1 cellular context compared by ENCODE assay signal in the genomic region with DNA sequence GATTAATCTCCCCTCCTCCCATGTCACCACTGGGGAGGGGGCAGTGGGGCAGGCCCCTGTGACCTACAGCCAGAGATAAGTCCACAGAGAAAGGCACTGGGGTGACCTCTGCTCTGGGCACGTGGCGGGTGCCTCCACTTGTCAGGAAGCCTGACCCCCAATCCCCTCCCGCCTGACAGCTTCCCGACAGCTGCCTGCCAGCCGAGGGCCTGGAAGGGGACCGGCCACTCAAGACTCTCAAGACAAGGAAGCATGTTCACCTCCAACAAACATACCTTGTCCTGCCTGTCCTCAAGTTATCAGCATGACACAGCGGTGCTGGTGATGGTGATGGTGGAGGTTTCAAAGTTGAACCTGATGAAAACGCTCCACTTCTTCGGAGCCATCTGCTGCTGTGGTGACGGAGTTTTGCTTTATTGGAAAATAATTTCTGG.
TF ChIP-seq lines count a peak whose summit lies in the region.

No MANE protein-coding gene starts in this region.

TF ChIP-seq in HepG2, 621 proteins besides CTCF, POLR2A, EP300 and RAD21 (continues in another document):
- TF ChIP-seq ZKSCAN8 (CRISPR knock-in tag; IDR thresholded peaks at IDR 0.05; ENCODE audit: borderline replicate concordance) (no peak), HCFC1 (IDR thresholded peaks at IDR 0.05; ENCODE audit: low read depth, low read length) (no peak), MXI1 (IDR thresholded peaks at IDR 0.05; ENCODE audit: borderline replicate concordance, low read depth, low read length) (no peak), ARNT2 (CRISPR knock-in tag; IDR thresholded peaks at IDR 0.05; ENCODE audit: low read depth) (no peak), CCDC6 (CRISPR knock-in tag; IDR thresholded peaks at IDR 0.05) (no peak), EZH2 (conservative IDR thresholded peaks at IDR 0.05; ENCODE audit: low read depth, low read length) (no peak), ZNF441 (CRISPR knock-in tag; IDR thresholded peaks at IDR 0.05; ENCODE audit: borderline replicate concordance) (peak; percentile 48; the same call in 1 of the 2 replicates), CBX1 (IDR thresholded peaks at IDR 0.05; ENCODE audit: low read depth) (no peak), DNMT3B (CRISPR knock-in tag; conservative IDR thresholded peaks at IDR 0.05) (no peak), MEIS1 (CRISPR knock-in tag; IDR thresholded peaks at IDR 0.05; ENCODE audit: borderline replicate concordance) (no peak), TCF7 (IDR thresholded peaks at IDR 0.05; ENCODE audit: low read depth) (no peak), SAP130 (CRISPR knock-in tag; IDR thresholded peaks at IDR 0.05; ENCODE audit: low read depth) (peak; percentile 31; the same call in 1 of the 2 replicates), ZNF34 (CRISPR knock-in tag; IDR thresholded peaks at IDR 0.05; ENCODE audit: borderline replicate concordance) (no peak), ZNF660 (CRISPR knock-in tag; IDR thresholded peaks at IDR 0.05; ENCODE audit: borderline replicate concordance, low read depth) (no peak), ZSCAN25 (CRISPR knock-in tag; IDR thresholded peaks at IDR 0.05) (0 out of 2 replicates have a peak, but pooled peaks have one; percentile 42), ZBTB25 (CRISPR knock-in tag; IDR thresholded peaks at IDR 0.05) (no peak), ERF (CRISPR knock-in tag; IDR thresholded peaks at IDR 0.05) (no peak), ZNF569 (CRISPR knock-in tag; IDR thresholded peaks at IDR 0.05; ENCODE audit: borderline replicate concordance) (no peak), ZSCAN21 (CRISPR knock-in tag; IDR thresholded peaks at IDR 0.05; ENCODE audit: borderline replicate concordance) (no peak), ATF7 (IDR thresholded peaks at IDR 0.05) (no peak), ATF7 (CRISPR knock-in tag; IDR thresholded peaks at IDR 0.05) (no peak), ZNF619 (CRISPR knock-in tag; IDR thresholded peaks at IDR 0.05) (no peak), ZNF703 (CRISPR knock-in tag; IDR thresholded peaks at IDR 0.05; ENCODE audit: borderline replicate concordance) (no peak), JARID2 (CRISPR knock-in tag; IDR thresholded peaks at IDR 0.05; ENCODE audit: insufficient replicate concordance) (no peak), MAFF (IDR thresholded peaks at IDR 0.05; ENCODE audit: low read depth, low read length) (no peak), ZNF780A (CRISPR knock-in tag; IDR thresholded peaks at IDR 0.05) (no peak), PBX2 (CRISPR knock-in tag; IDR thresholded peaks at IDR 0.05) (no peak), RFX3 (CRISPR knock-in tag; IDR thresholded peaks at IDR 0.05) (no peak), NCOA1 (CRISPR knock-in tag; IDR thresholded peaks at IDR 0.05) (no peak), SKIL (CRISPR knock-in tag; IDR thresholded peaks at IDR 0.05; ENCODE audit: borderline replicate concordance) (0 out of 2 replicates have a peak, but pooled peaks have one; percentile 16), MTA3 (CRISPR knock-in tag; IDR thresholded peaks at IDR 0.05) (no peak), NR2F1 (CRISPR knock-in tag; IDR thresholded peaks at IDR 0.05) (peak in 1 of 2 experiments; percentile 26; a peak in 1 of 4 replicates), ZNF180 (CRISPR knock-in tag; IDR thresholded peaks at IDR 0.05; ENCODE audit: borderline replicate concordance, low read depth) (no peak), ZMYM4 (CRISPR knock-in tag; IDR thresholded peaks at IDR 0.05) (no peak), PATZ1 (CRISPR knock-in tag; IDR thresholded peaks at IDR 0.05) (peak; percentile 49; the same call in 1 of the 2 replicates), PRMT3 (CRISPR knock-in tag; IDR thresholded peaks at IDR 0.05; ENCODE audit: borderline replicate concordance, low read depth) (no peak)
- TF ChIP-seq, protein P1, sequence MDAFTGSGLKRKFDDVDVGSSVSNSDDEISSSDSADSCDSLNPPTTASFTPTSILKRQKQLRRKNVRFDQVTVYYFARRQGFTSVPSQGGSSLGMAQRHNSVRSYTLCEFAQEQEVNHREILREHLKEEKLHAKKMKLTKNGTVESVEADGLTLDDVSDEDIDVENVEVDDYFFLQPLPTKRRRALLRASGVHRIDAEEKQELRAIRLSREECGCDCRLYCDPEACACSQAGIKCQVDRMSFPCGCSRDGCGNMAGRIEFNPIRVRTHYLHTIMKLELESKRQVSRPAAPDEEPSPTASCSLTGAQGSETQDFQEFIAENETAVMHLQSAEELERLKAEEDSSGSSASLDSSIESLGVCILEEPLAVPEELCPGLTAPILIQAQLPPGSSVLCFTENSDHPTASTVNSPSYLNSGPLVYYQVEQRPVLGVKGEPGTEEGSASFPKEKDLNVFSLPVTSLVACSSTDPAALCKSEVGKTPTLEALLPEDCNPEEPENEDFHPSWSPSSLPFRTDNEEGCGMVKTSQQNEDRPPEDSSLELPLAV (CRISPR knock-in tag; conservative IDR thresholded peaks at IDR 0.05; ENCODE audit: low read depth) = no peak
- TF ChIP-seq, protein P2, sequence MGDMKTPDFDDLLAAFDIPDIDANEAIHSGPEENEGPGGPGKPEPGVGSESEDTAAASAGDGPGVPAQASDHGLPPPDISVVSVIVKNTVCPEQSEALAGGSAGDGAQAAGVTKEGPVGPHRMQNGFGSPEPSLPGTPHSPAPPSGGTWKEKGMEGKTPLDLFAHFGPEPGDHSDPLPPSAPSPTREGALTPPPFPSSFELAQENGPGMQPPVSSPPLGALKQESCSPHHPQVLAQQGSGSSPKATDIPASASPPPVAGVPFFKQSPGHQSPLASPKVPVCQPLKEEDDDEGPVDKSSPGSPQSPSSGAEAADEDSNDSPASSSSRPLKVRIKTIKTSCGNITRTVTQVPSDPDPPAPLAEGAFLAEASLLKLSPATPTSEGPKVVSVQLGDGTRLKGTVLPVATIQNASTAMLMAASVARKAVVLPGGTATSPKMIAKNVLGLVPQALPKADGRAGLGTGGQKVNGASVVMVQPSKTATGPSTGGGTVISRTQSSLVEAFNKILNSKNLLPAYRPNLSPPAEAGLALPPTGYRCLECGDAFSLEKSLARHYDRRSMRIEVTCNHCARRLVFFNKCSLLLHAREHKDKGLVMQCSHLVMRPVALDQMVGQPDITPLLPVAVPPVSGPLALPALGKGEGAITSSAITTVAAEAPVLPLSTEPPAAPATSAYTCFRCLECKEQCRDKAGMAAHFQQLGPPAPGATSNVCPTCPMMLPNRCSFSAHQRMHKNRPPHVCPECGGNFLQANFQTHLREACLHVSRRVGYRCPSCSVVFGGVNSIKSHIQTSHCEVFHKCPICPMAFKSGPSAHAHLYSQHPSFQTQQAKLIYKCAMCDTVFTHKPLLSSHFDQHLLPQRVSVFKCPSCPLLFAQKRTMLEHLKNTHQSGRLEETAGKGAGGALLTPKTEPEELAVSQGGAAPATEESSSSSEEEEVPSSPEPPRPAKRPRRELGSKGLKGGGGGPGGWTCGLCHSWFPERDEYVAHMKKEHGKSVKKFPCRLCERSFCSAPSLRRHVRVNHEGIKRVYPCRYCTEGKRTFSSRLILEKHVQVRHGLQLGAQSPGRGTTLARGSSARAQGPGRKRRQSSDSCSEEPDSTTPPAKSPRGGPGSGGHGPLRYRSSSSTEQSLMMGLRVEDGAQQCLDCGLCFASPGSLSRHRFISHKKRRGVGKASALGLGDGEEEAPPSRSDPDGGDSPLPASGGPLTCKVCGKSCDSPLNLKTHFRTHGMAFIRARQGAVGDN (CRISPR knock-in tag; IDR thresholded peaks at IDR 0.05) = peak; percentile 73
- TF ChIP-seq, protein P3, sequence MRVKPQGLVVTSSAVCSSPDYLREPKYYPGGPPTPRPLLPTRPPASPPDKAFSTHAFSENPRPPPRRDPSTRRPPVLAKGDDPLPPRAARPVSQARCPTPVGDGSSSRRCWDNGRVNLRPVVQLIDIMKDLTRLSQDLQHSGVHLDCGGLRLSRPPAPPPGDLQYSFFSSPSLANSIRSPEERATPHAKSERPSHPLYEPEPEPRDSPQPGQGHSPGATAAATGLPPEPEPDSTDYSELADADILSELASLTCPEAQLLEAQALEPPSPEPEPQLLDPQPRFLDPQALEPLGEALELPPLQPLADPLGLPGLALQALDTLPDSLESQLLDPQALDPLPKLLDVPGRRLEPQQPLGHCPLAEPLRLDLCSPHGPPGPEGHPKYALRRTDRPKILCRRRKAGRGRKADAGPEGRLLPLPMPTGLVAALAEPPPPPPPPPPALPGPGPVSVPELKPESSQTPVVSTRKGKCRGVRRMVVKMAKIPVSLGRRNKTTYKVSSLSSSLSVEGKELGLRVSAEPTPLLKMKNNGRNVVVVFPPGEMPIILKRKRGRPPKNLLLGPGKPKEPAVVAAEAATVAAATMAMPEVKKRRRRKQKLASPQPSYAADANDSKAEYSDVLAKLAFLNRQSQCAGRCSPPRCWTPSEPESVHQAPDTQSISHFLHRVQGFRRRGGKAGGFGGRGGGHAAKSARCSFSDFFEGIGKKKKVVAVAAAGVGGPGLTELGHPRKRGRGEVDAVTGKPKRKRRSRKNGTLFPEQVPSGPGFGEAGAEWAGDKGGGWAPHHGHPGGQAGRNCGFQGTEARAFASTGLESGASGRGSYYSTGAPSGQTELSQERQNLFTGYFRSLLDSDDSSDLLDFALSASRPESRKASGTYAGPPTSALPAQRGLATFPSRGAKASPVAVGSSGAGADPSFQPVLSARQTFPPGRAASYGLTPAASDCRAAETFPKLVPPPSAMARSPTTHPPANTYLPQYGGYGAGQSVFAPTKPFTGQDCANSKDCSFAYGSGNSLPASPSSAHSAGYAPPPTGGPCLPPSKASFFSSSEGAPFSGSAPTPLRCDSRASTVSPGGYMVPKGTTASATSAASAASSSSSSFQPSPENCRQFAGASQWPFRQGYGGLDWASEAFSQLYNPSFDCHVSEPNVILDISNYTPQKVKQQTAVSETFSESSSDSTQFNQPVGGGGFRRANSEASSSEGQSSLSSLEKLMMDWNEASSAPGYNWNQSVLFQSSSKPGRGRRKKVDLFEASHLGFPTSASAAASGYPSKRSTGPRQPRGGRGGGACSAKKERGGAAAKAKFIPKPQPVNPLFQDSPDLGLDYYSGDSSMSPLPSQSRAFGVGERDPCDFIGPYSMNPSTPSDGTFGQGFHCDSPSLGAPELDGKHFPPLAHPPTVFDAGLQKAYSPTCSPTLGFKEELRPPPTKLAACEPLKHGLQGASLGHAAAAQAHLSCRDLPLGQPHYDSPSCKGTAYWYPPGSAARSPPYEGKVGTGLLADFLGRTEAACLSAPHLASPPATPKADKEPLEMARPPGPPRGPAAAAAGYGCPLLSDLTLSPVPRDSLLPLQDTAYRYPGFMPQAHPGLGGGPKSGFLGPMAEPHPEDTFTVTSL (CRISPR knock-in tag; IDR thresholded peaks at IDR 0.05; ENCODE audit: borderline replicate concordance) = no peak
